ENCODE assay signal across 11 cellular contexts in genomic region chr10:62044569-62044968, GRCh38.
DNase-seq lines count a peak whose midpoint lies in the region; ATAC-seq and TF ChIP-seq lines count a peak whose summit lies in the region.
"Had no signal": no experiment of that assay in that cellular context is flagged by ENCODE, and none has a peak within 500 bp of the region (broad histone marks: within the 10 kb centered on the region; RNA-seq: fewer than 3 reads in every experiment).

No MANE protein-coding gene starts in this region.

- peak overlapping the region; percentile 4; the same call in 1 of the 2 replicates for H3K4me3 ChIP-seq in OCI-LY3 (ENCODE audit: low read length)

- H3K4me2 ChIP-seq in OCI-LY3 (ENCODE audit: low read length) = peak overlapping the region; percentile 92

- H4K20me1 ChIP-seq in OCI-LY3 (ENCODE audit: insufficient read depth, low read length) = no peaks in the 10 kb centered on the region

- no peak for ATAC-seq in activated T-cell treated with anti-CD3 and anti-CD28 coated beads, Interleukin-2, amount 50 U/mL, for 4 hours
- ATAC-seq in stimulated activated effector memory CD8-positive, alpha-beta T cell treated with anti-CD3 and anti-CD28 coated beads, Interleukin-12 subunit alpha, Interleukin-12 subunit beta, amount 100 ng/mL, for 72 hours = no peak
- ATAC-seq in GM19452 (IDR thresholded peaks at IDR 0.05; ENCODE audit: unreplicated experiment) = no peak

- H3K27me3 Mint-ChIP-seq in activated T-cell treated with anti-CD3 and anti-CD28 coated beads, Interleukin-2, amount 50 U/mL, for 4 hours (ENCODE audit: low read depth) = no peaks in the 10 kb centered on the region
- peaks cover 5% of the 10 kb centered on the region for H3K27me3 Mint-ChIP-seq in glutamatergic neuron (ENCODE audit: unreplicated experiment)

- H3K27ac ChIP-seq in OCI-LY3 (ENCODE audit: low read length) = peak overlapping the region; percentile 96

- no peak for TF ChIP-seq CTCF in OCI-LY3 (IDR thresholded peaks at IDR 0.05; ENCODE audit: low read depth, low read length)
- no peak for TF ChIP-seq CTCF in glutamatergic neuron (IDR thresholded peaks at IDR 0.05; ENCODE audit: partially characterized antibody, unreplicated experiment)

- peak overlapping the region; percentile 100 for H3K27ac Mint-ChIP-seq in stimulated activated effector memory CD8-positive, alpha-beta T cell treated with anti-CD3 and anti-CD28 coated beads, Interleukin-12 subunit alpha, Interleukin-12 subunit beta, amount 100 ng/mL, for 72 hours
- H3K27ac Mint-ChIP-seq in glutamatergic neuron (ENCODE audit: unreplicated experiment) = no peak overlapping the region
- H3K27ac Mint-ChIP-seq: endodermal cell had no signal

- H3K36me3 Mint-ChIP-seq in activated T-cell treated with anti-CD3 and anti-CD28 coated beads, Interleukin-2, amount 50 U/mL, for 4 hours (ENCODE audit: insufficient read depth) = peaks cover 27% of the 10 kb centered on the region
- peaks cover 58% of the 10 kb centered on the region for H3K36me3 Mint-ChIP-seq in stimulated activated effector memory CD8-positive, alpha-beta T cell treated with anti-CD3 and anti-CD28 coated beads, Interleukin-12 subunit alpha, Interleukin-12 subunit beta, amount 100 ng/mL, for 72 hours
- H3K36me3 Mint-ChIP-seq in glutamatergic neuron (ENCODE audit: unreplicated experiment) = no peaks in the 10 kb centered on the region

- H3K9me3 ChIP-seq in OCI-LY3 (ENCODE audit: insufficient read depth, low read length) = no peaks in the 10 kb centered on the region

- peak overlapping the region; percentile 39; the same call in 1 of the 2 replicates for H3K9ac ChIP-seq in OCI-LY3 (ENCODE audit: low read length)

- peaks cover 20% of the 10 kb centered on the region for H3K79me2 ChIP-seq in OCI-LY3 (ENCODE audit: low read length)

- DNase-seq in activated T-cell treated with anti-CD3 and anti-CD28 coated beads, Interleukin-2, amount 50 U/mL, for 4 hours = no peak
- DNase-seq in activated T-cell treated with anti-CD3 and anti-CD28 coated beads for 4 hours (no peak), dermis microvascular lymphatic vessel endothelial cell (ENCODE audit: low read depth in 2 of 2) (peak; percentile 61 to 79), SW480 (ENCODE audit: low spot score) (no peak), glutamatergic neuron (no peak)
- no peak for DNase-seq in stimulated activated effector memory CD8-positive, alpha-beta T cell treated with anti-CD3 and anti-CD28 coated beads, Interleukin-12 subunit alpha, Interleukin-12 subunit beta, amount 100 ng/mL, for 72 hours (ENCODE audit: low spot score in 2 of 2)
- DNase-seq: activated CD4-positive, alpha-beta T cell treated with anti-CD3 and anti-CD28 coated beads for 1 hour; endodermal cell; GOT3 had no signal

- no peaks in the 10 kb centered on the region for H3K27me3 ChIP-seq in OCI-LY3 (ENCODE audit: low read depth, low read length)

- peak overlapping the region; percentile 13 for H3K4me3 Mint-ChIP-seq in activated T-cell treated with anti-CD3 and anti-CD28 coated beads, Interleukin-2, amount 50 U/mL, for 4 hours
- H3K4me3 Mint-ChIP-seq in stimulated activated effector memory CD8-positive, alpha-beta T cell treated with anti-CD3 and anti-CD28 coated beads, Interleukin-12 subunit alpha, Interleukin-12 subunit beta, amount 100 ng/mL, for 72 hours = peak overlapping the region; percentile 97
- H3K4me3 Mint-ChIP-seq in glutamatergic neuron (ENCODE audit: unreplicated experiment) = no peak overlapping the region
- H3K4me3 Mint-ChIP-seq: endodermal cell had no signal

- peaks cover 93% of the 10 kb centered on the region for H3K4me1 Mint-ChIP-seq in activated T-cell treated with anti-CD3 and anti-CD28 coated beads, Interleukin-2, amount 50 U/mL, for 4 hours (ENCODE audit: low read depth)
- peaks cover 81% of the 10 kb centered on the region for H3K4me1 Mint-ChIP-seq in stimulated activated effector memory CD8-positive, alpha-beta T cell treated with anti-CD3 and anti-CD28 coated beads, Interleukin-12 subunit alpha, Interleukin-12 subunit beta, amount 100 ng/mL, for 72 hours
- H3K4me1 Mint-ChIP-seq in glutamatergic neuron (ENCODE audit: low read depth, unreplicated experiment) = peaks cover 37% of the 10 kb centered on the region

- H3K9me3 Mint-ChIP-seq in activated T-cell treated with anti-CD3 and anti-CD28 coated beads, Interleukin-2, amount 50 U/mL, for 4 hours = no peaks in the 10 kb centered on the region
- no peaks in the 10 kb centered on the region for H3K9me3 Mint-ChIP-seq in stimulated activated effector memory CD8-positive, alpha-beta T cell treated with anti-CD3 and anti-CD28 coated beads, Interleukin-12 subunit alpha, Interleukin-12 subunit beta, amount 100 ng/mL, for 72 hours
- H3K9me3 Mint-ChIP-seq in glutamatergic neuron (ENCODE audit: unreplicated experiment) = no peaks in the 10 kb centered on the region
- H3K9me3 Mint-ChIP-seq: endodermal cell had no signal

- peaks cover 98% of the 10 kb centered on the region for H3K4me1 ChIP-seq in OCI-LY3 (ENCODE audit: low read length)

- no peaks in the 10 kb centered on the region for H3K36me3 ChIP-seq in OCI-LY3 (replicated peaks; ENCODE audit: low read depth, low read length)

- H2AFZ ChIP-seq in OCI-LY3 (ENCODE audit: low read depth, low read length) = no peak overlapping the region

Comparison
In these comparisons a context has a peak if more than half of its experiments do, and no peak if none do; other contexts are left out.
1. DNase-seq: peak in dermis microvascular lymphatic vessel endothelial cell (2 of 2); none in activated T-cell treated with anti-CD3 and anti-CD28 coated beads, Interleukin-2, amount 50 U/mL, for 4 hours (single experiment), activated T-cell treated with anti-CD3 and anti-CD28 coated beads for 4 hours (single experiment), stimulated activated effector memory CD8-positive, alpha-beta T cell treated with anti-CD3 and anti-CD28 coated beads, Interleukin-12 subunit alpha, Interleukin-12 subunit beta, amount 100 ng/mL, for 72 hours (0 of 2), SW480 (single experiment) and glutamatergic neuron (single experiment).